ENCODE assay signal across 1 cellular context in the genomic region with DNA sequence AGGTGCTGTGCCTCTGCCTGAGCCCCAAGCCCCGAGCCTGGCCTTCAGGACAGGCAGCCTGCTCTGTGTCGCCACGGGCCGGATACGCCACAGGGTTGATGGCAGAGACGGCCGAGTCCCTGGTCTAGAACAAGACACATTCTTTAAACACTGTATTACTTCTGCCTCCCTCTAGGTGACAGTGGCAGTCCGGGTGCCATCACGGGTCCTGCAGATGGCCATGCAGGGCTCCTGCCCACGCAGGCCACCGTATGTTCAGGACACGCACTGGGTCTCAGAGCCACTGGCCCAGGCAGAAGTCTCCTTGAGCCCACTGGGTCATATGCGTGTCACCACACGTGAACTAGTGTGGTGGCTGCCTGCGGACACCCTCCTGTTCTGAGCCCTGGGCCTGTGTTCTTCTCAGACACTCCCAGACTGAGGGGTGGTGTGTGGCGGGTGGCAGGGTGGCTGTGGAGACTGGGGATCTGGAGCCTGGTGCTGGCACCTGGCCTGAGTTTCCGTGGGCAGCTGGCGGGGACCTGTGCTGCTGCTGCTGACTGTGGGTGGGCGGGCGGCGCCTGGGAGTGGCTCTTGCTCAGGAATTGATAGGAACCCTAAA.
TF ChIP-seq lines count a peak whose summit lies in the region.

No MANE protein-coding gene starts in this region.

TF ChIP-seq in A549, 52 proteins besides CTCF, POLR2A, EP300 and RAD21:
- no peak for TF ChIP-seq MAFK (IDR thresholded peaks at IDR 0.05; ENCODE audit: partially characterized antibody)
- TF ChIP-seq, protein P1, sequence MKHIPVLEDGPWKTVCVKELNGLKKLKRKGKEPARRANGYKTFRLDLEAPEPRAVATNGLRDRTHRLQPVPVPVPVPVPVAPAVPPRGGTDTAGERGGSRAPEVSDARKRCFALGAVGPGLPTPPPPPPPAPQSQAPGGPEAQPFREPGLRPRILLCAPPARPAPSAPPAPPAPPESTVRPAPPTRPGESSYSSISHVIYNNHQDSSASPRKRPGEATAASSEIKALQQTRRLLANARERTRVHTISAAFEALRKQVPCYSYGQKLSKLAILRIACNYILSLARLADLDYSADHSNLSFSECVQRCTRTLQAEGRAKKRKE (CRISPR knock-in tag; IDR thresholded peaks at IDR 0.05; ENCODE audit: low read depth), result no peak
- no peak for TF ChIP-seq NFE2L2 (conservative IDR thresholded peaks at IDR 0.05; ENCODE audit: low read length)
- TF ChIP-seq, protein P2, sequence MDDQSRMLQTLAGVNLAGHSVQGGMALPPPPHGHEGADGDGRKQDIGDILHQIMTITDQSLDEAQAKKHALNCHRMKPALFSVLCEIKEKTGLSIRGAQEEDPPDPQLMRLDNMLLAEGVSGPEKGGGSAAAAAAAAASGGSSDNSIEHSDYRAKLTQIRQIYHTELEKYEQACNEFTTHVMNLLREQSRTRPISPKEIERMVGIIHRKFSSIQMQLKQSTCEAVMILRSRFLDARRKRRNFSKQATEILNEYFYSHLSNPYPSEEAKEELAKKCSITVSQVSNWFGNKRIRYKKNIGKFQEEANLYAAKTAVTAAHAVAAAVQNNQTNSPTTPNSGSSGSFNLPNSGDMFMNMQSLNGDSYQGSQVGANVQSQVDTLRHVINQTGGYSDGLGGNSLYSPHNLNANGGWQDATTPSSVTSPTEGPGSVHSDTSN (IDR thresholded peaks at IDR 0.05), result peak; percentile 11; the same call in 1 of the 2 replicates
- TF ChIP-seq, protein P3, sequence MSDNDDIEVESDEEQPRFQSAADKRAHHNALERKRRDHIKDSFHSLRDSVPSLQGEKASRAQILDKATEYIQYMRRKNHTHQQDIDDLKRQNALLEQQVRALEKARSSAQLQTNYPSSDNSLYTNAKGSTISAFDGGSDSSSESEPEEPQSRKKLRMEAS (IDR thresholded peaks at IDR 0.05), result no peak
- 0 out of 5 replicates have a peak, but pooled peaks of 1 of the 2 experiments have one; percentile 9 for TF ChIP-seq JUN (IDR thresholded peaks at IDR 0.05)
- TF ChIP-seq CBX8 (IDR thresholded peaks at IDR 0.05), result no peak
